2 cellular contexts compared by ENCODE assay signal in the genomic region with DNA sequence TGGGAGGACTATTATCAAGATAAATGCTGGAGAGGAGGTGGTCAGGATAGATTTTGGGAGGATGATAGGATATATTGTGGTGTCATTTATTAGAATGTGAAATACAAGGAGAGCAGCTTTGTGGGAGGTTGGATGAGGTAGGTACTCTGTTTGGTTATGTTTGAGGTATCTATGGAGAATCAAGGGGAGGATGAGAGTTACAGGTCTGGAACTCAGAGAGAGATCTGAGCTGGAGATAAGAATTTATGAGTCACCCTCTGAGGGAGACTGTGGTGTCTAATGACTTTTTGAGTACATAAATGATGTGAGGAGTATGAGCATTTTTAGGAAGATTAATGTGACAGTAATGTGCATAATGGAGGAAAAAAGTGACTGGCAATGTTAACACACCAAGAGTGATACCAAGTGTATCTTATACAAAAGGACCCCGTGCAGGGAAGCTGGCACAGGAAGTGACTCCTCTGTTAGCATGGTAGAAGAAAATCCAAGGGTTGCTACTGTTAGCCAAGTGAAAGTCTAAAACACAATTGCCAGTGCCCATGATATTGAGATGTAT.
TF ChIP-seq lines count a peak whose summit lies in the region.

No MANE protein-coding gene starts in this region.

TF ChIP-seq in SK-N-SH, 30 proteins besides CTCF, POLR2A, EP300 and RAD21 (continues in another document):
- TF ChIP-seq FOXM1 (IDR thresholded peaks at IDR 0.05; ENCODE audit: low read depth) (peak; percentile 89), RXRA (IDR thresholded peaks at IDR 0.05; ENCODE audit: borderline replicate concordance, low read depth) (peak; percentile 71), TCF12 (IDR thresholded peaks at IDR 0.05) (peak; percentile 94), SMC3 (IDR thresholded peaks at IDR 0.05; ENCODE audit: low read depth, low read length) (no peak), JUND (IDR thresholded peaks at IDR 0.05) (peak; percentile 99), RFX5 (IDR thresholded peaks at IDR 0.05; ENCODE audit: low read length) (no peak), RCOR1 (IDR thresholded peaks at IDR 0.05; ENCODE audit: low read length) (no peak), FOSL2 (IDR thresholded peaks at IDR 0.05; ENCODE audit: borderline replicate concordance, low read depth) (peak; percentile 98), MXI1 (IDR thresholded peaks at IDR 0.05; ENCODE audit: low read depth, low read length) (no peak), EZH2phosphoT487 (IDR thresholded peaks at IDR 0.05; ENCODE audit: borderline replicate concordance, low read depth) (no peak), ELF1 (IDR thresholded peaks at IDR 0.05) (no peak), FOXJ3 (CRISPR knock-in tag; IDR thresholded peaks at IDR 0.05) (no peak), YY1 (IDR thresholded peaks at IDR 0.05; ENCODE audit: low read depth) (no peak), GABPA (IDR thresholded peaks at IDR 0.05; ENCODE audit: low read depth) (0 out of 2 replicates have a peak, but pooled peaks have one; percentile 7), SIN3A (IDR thresholded peaks at IDR 0.05; ENCODE audit: borderline replicate concordance, low read depth, low read length) (0 out of 2 replicates have a peak, but pooled peaks have one; percentile 41)
- TF ChIP-seq, protein P1, sequence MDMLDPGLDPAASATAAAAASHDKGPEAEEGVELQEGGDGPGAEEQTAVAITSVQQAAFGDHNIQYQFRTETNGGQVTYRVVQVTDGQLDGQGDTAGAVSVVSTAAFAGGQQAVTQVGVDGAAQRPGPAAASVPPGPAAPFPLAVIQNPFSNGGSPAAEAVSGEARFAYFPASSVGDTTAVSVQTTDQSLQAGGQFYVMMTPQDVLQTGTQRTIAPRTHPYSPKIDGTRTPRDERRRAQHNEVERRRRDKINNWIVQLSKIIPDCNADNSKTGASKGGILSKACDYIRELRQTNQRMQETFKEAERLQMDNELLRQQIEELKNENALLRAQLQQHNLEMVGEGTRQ (IDR thresholded peaks at IDR 0.05; ENCODE audit: borderline replicate concordance, low read depth, low read length): no peak
- TF ChIP-seq, protein P2, sequence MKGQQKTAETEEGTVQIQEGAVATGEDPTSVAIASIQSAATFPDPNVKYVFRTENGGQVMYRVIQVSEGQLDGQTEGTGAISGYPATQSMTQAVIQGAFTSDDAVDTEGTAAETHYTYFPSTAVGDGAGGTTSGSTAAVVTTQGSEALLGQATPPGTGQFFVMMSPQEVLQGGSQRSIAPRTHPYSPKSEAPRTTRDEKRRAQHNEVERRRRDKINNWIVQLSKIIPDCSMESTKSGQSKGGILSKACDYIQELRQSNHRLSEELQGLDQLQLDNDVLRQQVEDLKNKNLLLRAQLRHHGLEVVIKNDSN (IDR thresholded peaks at IDR 0.05; ENCODE audit: borderline replicate concordance, low read depth): no peak
- TF ChIP-seq, protein P3, sequence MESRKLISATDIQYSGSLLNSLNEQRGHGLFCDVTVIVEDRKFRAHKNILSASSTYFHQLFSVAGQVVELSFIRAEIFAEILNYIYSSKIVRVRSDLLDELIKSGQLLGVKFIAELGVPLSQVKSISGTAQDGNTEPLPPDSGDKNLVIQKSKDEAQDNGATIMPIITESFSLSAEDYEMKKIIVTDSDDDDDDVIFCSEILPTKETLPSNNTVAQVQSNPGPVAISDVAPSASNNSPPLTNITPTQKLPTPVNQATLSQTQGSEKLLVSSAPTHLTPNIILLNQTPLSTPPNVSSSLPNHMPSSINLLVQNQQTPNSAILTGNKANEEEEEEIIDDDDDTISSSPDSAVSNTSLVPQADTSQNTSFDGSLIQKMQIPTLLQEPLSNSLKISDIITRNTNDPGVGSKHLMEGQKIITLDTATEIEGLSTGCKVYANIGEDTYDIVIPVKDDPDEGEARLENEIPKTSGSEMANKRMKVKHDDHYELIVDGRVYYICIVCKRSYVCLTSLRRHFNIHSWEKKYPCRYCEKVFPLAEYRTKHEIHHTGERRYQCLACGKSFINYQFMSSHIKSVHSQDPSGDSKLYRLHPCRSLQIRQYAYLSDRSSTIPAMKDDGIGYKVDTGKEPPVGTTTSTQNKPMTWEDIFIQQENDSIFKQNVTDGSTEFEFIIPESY (IDR thresholded peaks at IDR 0.05; ENCODE audit: borderline replicate concordance, low read depth): peak; percentile 74; the same call in 1 of the 2 replicates
- TF ChIP-seq, protein P4, sequence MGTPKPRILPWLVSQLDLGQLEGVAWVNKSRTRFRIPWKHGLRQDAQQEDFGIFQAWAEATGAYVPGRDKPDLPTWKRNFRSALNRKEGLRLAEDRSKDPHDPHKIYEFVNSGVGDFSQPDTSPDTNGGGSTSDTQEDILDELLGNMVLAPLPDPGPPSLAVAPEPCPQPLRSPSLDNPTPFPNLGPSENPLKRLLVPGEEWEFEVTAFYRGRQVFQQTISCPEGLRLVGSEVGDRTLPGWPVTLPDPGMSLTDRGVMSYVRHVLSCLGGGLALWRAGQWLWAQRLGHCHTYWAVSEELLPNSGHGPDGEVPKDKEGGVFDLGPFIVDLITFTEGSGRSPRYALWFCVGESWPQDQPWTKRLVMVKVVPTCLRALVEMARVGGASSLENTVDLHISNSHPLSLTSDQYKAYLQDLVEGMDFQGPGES (IDR thresholded peaks at IDR 0.05; ENCODE audit: low read depth, low read length): no peak
- TF ChIP-seq, protein P5, sequence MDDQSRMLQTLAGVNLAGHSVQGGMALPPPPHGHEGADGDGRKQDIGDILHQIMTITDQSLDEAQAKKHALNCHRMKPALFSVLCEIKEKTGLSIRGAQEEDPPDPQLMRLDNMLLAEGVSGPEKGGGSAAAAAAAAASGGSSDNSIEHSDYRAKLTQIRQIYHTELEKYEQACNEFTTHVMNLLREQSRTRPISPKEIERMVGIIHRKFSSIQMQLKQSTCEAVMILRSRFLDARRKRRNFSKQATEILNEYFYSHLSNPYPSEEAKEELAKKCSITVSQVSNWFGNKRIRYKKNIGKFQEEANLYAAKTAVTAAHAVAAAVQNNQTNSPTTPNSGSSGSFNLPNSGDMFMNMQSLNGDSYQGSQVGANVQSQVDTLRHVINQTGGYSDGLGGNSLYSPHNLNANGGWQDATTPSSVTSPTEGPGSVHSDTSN (IDR thresholded peaks at IDR 0.05): peak; percentile 97
- TF ChIP-seq, protein P6, sequence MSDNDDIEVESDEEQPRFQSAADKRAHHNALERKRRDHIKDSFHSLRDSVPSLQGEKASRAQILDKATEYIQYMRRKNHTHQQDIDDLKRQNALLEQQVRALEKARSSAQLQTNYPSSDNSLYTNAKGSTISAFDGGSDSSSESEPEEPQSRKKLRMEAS (IDR thresholded peaks at IDR 0.05; ENCODE audit: low read depth): peak; percentile 65; the same call in 1 of the 2 replicates

TF ChIP-seq in HepG2, 621 proteins besides CTCF, POLR2A, EP300 and RAD21:
- TF ChIP-seq, protein P7, sequence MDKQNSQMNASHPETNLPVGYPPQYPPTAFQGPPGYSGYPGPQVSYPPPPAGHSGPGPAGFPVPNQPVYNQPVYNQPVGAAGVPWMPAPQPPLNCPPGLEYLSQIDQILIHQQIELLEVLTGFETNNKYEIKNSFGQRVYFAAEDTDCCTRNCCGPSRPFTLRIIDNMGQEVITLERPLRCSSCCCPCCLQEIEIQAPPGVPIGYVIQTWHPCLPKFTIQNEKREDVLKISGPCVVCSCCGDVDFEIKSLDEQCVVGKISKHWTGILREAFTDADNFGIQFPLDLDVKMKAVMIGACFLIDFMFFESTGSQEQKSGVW (CRISPR knock-in tag; IDR thresholded peaks at IDR 0.05; ENCODE audit: borderline replicate concordance): no peak
- peak; percentile 70 for TF ChIP-seq FOSL2 (CRISPR knock-in tag; IDR thresholded peaks at IDR 0.05)
- TF ChIP-seq ZNF335 (CRISPR knock-in tag; IDR thresholded peaks at IDR 0.05): no peak
